1 cellular context compared by ENCODE assay signal in the genomic region with DNA sequence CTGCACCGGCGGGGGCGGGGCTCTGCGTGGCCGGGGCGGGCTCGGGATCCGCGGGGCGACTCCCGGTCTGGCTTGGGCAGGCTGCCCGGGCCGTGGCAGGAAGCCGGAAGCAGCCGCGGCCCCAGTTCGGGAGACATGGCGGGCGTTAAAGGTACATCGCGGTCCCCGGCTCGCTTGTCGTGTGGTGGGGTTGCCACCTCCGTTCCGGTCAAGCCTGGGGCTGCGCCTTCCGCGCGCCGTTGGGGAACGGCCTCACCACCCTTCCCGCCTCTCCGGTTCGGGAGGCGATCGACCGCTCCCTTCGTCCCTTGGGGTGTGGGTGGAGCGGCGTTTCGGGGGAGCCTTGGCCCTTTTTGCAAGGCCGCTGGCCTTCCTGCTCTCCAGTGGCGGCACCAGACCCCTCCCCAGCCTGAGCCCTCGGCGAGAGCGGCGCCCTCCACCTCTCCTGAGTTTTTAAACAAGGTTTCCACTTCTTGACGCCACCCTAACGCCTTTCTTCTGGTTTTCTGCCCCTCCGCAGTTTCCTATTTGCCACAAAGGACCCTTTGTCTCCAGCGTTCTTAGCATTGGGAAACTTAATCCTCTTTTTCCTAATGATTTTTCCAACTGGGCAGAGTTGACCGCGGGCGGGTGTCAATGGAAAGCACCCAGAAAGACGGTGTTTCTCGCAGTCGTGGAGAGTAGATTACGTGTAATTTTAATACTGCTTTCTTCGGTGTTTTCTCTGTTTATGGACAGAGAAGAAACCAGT.
TF ChIP-seq lines count a peak whose summit lies in the region.

A gene with protein sequence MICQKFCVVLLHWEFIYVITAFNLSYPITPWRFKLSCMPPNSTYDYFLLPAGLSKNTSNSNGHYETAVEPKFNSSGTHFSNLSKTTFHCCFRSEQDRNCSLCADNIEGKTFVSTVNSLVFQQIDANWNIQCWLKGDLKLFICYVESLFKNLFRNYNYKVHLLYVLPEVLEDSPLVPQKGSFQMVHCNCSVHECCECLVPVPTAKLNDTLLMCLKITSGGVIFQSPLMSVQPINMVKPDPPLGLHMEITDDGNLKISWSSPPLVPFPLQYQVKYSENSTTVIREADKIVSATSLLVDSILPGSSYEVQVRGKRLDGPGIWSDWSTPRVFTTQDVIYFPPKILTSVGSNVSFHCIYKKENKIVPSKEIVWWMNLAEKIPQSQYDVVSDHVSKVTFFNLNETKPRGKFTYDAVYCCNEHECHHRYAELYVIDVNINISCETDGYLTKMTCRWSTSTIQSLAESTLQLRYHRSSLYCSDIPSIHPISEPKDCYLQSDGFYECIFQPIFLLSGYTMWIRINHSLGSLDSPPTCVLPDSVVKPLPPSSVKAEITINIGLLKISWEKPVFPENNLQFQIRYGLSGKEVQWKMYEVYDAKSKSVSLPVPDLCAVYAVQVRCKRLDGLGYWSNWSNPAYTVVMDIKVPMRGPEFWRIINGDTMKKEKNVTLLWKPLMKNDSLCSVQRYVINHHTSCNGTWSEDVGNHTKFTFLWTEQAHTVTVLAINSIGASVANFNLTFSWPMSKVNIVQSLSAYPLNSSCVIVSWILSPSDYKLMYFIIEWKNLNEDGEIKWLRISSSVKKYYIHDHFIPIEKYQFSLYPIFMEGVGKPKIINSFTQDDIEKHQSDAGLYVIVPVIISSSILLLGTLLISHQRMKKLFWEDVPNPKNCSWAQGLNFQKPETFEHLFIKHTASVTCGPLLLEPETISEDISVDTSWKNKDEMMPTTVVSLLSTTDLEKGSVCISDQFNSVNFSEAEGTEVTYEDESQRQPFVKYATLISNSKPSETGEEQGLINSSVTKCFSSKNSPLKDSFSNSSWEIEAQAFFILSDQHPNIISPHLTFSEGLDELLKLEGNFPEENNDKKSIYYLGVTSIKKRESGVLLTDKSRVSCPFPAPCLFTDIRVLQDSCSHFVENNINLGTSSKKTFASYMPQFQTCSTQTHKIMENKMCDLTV (plus strand): TSS at position 79 of the 751 bp plus-strand sequence. CDS start 144,898 bp downstream, outside the sequence.
A gene with protein sequence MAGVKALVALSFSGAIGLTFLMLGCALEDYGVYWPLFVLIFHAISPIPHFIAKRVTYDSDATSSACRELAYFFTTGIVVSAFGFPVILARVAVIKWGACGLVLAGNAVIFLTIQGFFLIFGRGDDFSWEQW (plus strand): TSS at position 79 of the 751 bp plus-strand sequence. CDS start 57 bp downstream, at position 136.

TF ChIP-seq in HEK293, 187 proteins besides CTCF, POLR2A, EP300 and RAD21 (continued from another document and continues in another):
- TF ChIP-seq, protein P1, sequence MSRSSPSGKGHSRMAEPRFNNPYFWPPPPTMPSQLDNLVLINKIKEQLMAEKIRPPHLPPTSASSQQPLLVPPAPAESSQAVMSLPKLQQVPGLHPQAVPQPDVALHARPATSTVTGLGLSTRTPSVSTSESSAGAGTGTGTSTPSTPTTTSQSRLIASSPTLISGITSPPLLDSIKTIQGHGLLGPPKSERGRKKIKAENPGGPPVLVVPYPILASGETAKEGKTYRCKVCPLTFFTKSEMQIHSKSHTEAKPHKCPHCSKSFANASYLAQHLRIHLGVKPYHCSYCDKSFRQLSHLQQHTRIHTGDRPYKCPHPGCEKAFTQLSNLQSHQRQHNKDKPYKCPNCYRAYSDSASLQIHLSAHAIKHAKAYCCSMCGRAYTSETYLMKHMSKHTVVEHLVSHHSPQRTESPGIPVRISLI (tag by site-specific recombination; IDR thresholded peaks at IDR 0.05) = no peak
- TF ChIP-seq, protein P2, sequence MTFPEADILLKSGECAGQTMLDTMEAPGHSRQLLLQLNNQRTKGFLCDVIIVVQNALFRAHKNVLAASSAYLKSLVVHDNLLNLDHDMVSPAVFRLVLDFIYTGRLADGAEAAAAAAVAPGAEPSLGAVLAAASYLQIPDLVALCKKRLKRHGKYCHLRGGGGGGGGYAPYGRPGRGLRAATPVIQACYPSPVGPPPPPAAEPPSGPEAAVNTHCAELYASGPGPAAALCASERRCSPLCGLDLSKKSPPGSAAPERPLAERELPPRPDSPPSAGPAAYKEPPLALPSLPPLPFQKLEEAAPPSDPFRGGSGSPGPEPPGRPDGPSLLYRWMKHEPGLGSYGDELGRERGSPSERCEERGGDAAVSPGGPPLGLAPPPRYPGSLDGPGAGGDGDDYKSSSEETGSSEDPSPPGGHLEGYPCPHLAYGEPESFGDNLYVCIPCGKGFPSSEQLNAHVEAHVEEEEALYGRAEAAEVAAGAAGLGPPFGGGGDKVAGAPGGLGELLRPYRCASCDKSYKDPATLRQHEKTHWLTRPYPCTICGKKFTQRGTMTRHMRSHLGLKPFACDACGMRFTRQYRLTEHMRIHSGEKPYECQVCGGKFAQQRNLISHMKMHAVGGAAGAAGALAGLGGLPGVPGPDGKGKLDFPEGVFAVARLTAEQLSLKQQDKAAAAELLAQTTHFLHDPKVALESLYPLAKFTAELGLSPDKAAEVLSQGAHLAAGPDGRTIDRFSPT (tag by site-specific recombination; IDR thresholded peaks at IDR 0.05) = peak; percentile 72
- TF ChIP-seq, protein P3, sequence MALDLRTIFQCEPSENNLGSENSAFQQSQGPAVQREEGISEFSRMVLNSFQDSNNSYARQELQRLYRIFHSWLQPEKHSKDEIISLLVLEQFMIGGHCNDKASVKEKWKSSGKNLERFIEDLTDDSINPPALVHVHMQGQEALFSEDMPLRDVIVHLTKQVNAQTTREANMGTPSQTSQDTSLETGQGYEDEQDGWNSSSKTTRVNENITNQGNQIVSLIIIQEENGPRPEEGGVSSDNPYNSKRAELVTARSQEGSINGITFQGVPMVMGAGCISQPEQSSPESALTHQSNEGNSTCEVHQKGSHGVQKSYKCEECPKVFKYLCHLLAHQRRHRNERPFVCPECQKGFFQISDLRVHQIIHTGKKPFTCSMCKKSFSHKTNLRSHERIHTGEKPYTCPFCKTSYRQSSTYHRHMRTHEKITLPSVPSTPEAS (tag by site-specific recombination; IDR thresholded peaks at IDR 0.05) = peak; percentile 20; the same call in 1 of the 2 replicates
- TF ChIP-seq GLI4 (tag by site-specific recombination; IDR thresholded peaks at IDR 0.05) = peak; percentile 66; the same call in 1 of the 2 replicates
- TF ChIP-seq, protein P4, sequence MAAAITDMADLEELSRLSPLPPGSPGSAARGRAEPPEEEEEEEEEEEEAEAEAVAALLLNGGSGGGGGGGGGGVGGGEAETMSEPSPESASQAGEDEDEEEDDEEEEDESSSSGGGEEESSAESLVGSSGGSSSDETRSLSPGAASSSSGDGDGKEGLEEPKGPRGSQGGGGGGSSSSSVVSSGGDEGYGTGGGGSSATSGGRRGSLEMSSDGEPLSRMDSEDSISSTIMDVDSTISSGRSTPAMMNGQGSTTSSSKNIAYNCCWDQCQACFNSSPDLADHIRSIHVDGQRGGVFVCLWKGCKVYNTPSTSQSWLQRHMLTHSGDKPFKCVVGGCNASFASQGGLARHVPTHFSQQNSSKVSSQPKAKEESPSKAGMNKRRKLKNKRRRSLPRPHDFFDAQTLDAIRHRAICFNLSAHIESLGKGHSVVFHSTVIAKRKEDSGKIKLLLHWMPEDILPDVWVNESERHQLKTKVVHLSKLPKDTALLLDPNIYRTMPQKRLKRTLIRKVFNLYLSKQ (tag by site-specific recombination; IDR thresholded peaks at IDR 0.05; ENCODE audit: borderline replicate concordance) = no peak
- 0 out of 2 replicates have a peak, but pooled peaks have one; percentile 33 for TF ChIP-seq KLF7 (tag by site-specific recombination; IDR thresholded peaks at IDR 0.05; ENCODE audit: borderline replicate concordance)
- TF ChIP-seq ZNF660 (tag by site-specific recombination; IDR thresholded peaks at IDR 0.05) = peak; percentile 62
- peak; percentile 84; the same call in 1 of the 2 replicates for TF ChIP-seq ZNF610 (tag by site-specific recombination; IDR thresholded peaks at IDR 0.05; ENCODE audit: borderline replicate concordance)
- TF ChIP-seq ZNF350 (tag by site-specific recombination; IDR thresholded peaks at IDR 0.05) = no peak
- TF ChIP-seq ZXDB (tag by site-specific recombination; IDR thresholded peaks at IDR 0.05) = peak; percentile 81
- TF ChIP-seq ZNF48 (tag by site-specific recombination; IDR thresholded peaks at IDR 0.05) = no peak
- TF ChIP-seq, protein P5, sequence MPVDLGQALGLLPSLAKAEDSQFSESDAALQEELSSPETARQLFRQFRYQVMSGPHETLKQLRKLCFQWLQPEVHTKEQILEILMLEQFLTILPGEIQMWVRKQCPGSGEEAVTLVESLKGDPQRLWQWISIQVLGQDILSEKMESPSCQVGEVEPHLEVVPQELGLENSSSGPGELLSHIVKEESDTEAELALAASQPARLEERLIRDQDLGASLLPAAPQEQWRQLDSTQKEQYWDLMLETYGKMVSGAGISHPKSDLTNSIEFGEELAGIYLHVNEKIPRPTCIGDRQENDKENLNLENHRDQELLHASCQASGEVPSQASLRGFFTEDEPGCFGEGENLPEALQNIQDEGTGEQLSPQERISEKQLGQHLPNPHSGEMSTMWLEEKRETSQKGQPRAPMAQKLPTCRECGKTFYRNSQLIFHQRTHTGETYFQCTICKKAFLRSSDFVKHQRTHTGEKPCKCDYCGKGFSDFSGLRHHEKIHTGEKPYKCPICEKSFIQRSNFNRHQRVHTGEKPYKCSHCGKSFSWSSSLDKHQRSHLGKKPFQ (tag by site-specific recombination; IDR thresholded peaks at IDR 0.05) = no peak
- TF ChIP-seq, protein P6, sequence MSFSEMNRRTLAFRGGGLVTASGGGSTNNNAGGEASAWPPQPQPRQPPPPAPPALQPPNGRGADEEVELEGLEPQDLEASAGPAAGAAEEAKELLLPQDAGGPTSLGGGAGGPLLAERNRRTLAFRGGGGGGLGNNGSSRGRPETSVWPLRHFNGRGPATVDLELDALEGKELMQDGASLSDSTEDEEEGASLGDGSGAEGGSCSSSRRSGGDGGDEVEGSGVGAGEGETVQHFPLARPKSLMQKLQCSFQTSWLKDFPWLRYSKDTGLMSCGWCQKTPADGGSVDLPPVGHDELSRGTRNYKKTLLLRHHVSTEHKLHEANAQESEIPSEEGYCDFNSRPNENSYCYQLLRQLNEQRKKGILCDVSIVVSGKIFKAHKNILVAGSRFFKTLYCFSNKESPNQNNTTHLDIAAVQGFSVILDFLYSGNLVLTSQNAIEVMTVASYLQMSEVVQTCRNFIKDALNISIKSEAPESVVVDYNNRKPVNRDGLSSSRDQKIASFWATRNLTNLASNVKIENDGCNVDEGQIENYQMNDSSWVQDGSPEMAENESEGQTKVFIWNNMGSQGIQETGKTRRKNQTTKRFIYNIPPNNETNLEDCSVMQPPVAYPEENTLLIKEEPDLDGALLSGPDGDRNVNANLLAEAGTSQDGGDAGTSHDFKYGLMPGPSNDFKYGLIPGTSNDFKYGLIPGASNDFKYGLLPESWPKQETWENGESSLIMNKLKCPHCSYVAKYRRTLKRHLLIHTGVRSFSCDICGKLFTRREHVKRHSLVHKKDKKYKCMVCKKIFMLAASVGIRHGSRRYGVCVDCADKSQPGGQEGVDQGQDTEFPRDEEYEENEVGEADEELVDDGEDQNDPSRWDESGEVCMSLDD (tag by site-specific recombination; IDR thresholded peaks at IDR 0.05) = peak; percentile 84
- peak; percentile 78 for TF ChIP-seq KLF8 (tag by site-specific recombination; IDR thresholded peaks at IDR 0.05)
- 0 out of 2 replicates have a peak, but pooled peaks have one; percentile 20 for TF ChIP-seq MZF1 (tag by site-specific recombination; IDR thresholded peaks at IDR 0.05; ENCODE audit: borderline replicate concordance)
- peak; percentile 49; the same call in 1 of the 2 replicates for TF ChIP-seq EGR2 (tag by site-specific recombination; IDR thresholded peaks at IDR 0.05; ENCODE audit: low read depth)
- TF ChIP-seq ZNF792 (tag by site-specific recombination; IDR thresholded peaks at IDR 0.05) = 0 out of 2 replicates have a peak, but pooled peaks have one; percentile 21
- TF ChIP-seq, protein P7, sequence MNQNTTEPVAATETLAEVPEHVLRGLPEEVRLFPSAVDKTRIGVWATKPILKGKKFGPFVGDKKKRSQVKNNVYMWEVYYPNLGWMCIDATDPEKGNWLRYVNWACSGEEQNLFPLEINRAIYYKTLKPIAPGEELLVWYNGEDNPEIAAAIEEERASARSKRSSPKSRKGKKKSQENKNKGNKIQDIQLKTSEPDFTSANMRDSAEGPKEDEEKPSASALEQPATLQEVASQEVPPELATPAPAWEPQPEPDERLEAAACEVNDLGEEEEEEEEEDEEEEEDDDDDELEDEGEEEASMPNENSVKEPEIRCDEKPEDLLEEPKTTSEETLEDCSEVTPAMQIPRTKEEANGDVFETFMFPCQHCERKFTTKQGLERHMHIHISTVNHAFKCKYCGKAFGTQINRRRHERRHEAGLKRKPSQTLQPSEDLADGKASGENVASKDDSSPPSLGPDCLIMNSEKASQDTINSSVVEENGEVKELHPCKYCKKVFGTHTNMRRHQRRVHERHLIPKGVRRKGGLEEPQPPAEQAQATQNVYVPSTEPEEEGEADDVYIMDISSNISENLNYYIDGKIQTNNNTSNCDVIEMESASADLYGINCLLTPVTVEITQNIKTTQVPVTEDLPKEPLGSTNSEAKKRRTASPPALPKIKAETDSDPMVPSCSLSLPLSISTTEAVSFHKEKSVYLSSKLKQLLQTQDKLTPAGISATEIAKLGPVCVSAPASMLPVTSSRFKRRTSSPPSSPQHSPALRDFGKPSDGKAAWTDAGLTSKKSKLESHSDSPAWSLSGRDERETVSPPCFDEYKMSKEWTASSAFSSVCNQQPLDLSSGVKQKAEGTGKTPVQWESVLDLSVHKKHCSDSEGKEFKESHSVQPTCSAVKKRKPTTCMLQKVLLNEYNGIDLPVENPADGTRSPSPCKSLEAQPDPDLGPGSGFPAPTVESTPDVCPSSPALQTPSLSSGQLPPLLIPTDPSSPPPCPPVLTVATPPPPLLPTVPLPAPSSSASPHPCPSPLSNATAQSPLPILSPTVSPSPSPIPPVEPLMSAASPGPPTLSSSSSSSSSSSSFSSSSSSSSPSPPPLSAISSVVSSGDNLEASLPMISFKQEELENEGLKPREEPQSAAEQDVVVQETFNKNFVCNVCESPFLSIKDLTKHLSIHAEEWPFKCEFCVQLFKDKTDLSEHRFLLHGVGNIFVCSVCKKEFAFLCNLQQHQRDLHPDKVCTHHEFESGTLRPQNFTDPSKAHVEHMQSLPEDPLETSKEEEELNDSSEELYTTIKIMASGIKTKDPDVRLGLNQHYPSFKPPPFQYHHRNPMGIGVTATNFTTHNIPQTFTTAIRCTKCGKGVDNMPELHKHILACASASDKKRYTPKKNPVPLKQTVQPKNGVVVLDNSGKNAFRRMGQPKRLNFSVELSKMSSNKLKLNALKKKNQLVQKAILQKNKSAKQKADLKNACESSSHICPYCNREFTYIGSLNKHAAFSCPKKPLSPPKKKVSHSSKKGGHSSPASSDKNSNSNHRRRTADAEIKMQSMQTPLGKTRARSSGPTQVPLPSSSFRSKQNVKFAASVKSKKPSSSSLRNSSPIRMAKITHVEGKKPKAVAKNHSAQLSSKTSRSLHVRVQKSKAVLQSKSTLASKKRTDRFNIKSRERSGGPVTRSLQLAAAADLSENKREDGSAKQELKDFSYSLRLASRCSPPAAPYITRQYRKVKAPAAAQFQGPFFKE (tag by site-specific recombination; IDR thresholded peaks at IDR 0.05; ENCODE audit: borderline replicate concordance) = no peak
- no peak for TF ChIP-seq ZNF514 (tag by site-specific recombination; IDR thresholded peaks at IDR 0.05)
- TF ChIP-seq ZNF777 (tag by site-specific recombination; IDR thresholded peaks at IDR 0.05; ENCODE audit: borderline replicate concordance) = peak; percentile 80; the same call in 1 of the 2 replicates
- peak; percentile 91 for TF ChIP-seq GLIS2 (tag by site-specific recombination; IDR thresholded peaks at IDR 0.05)
- TF ChIP-seq ZNF600 (tag by site-specific recombination; IDR thresholded peaks at IDR 0.05) = peak; percentile 63; the same call in 1 of the 2 replicates
